17 cellular contexts compared by ENCODE assay signal in genomic region chr15:80596521-80596976, GRCh38.
DNase-seq lines count a peak whose midpoint lies in the region; ATAC-seq and TF ChIP-seq lines count a peak whose summit lies in the region.
"Had no signal": no experiment of that assay in that cellular context is flagged by ENCODE, and none has a peak within 500 bp of the region (broad histone marks: within the 10 kb centered on the region; RNA-seq: fewer than 3 reads in every experiment).

No MANE protein-coding gene starts in this region.

- no peaks in the 10 kb centered on the region for H3K4me1 ChIP-seq in endodermal cell (ENCODE audit: control insufficient read depth, insufficient read depth, low read length)

- no peak overlapping the region for H3K27ac ChIP-seq in endodermal cell (ENCODE audit: low read depth, low read length)

- H3K4me3 Mint-ChIP-seq in endodermal cell (no peak overlapping the region), immature natural killer cell (no peak overlapping the region)
- H3K4me3 Mint-ChIP-seq: activated naive CD8-positive, alpha-beta T cell; CD4-positive, CD25-positive, alpha-beta regulatory T cell; naive B cell; stimulated activated naive B cell treated with anti-CD40 and anti-IgM and Interleukin-4, amounts not matched to agents 10 μg/mL and 1 μg/mL and 100 μg/mL, for 72 hours had no signal

- H3K4me1 Mint-ChIP-seq in endodermal cell (no peaks in the 10 kb centered on the region), immature natural killer cell (no peaks in the 10 kb centered on the region)
- H3K4me1 Mint-ChIP-seq: CD4-positive, CD25-positive, alpha-beta regulatory T cell; naive B cell; stimulated activated naive B cell treated with anti-CD40 and anti-IgM and Interleukin-4, amounts not matched to agents 10 μg/mL and 1 μg/mL and 100 μg/mL, for 72 hours had no signal

- no peak overlapping the region for H3K27ac Mint-ChIP-seq in endodermal cell
- no peak overlapping the region for H3K27ac Mint-ChIP-seq in immature natural killer cell
- H3K27ac Mint-ChIP-seq: activated naive CD8-positive, alpha-beta T cell; CD4-positive, CD25-positive, alpha-beta regulatory T cell; naive B cell; stimulated activated naive B cell treated with anti-CD40 and anti-IgM and Interleukin-4, amounts not matched to agents 10 μg/mL and 1 μg/mL and 100 μg/mL, for 72 hours had no signal

- H3K36me3 Mint-ChIP-seq in endodermal cell (ENCODE audit: low read depth) (no peaks in the 10 kb centered on the region), immature natural killer cell (no peaks in the 10 kb centered on the region)
- H3K36me3 Mint-ChIP-seq: activated naive CD8-positive, alpha-beta T cell; CD4-positive, CD25-positive, alpha-beta regulatory T cell; naive B cell; stimulated activated naive B cell treated with anti-CD40 and anti-IgM and Interleukin-4, amounts not matched to agents 10 μg/mL and 1 μg/mL and 100 μg/mL, for 72 hours had no signal

- H3K27me3 Mint-ChIP-seq in endodermal cell (ENCODE audit: insufficient read depth) (peaks cover 3% of the 10 kb centered on the region), immature natural killer cell (ENCODE audit: low read depth in 3 of 3) (peaks cover 0 to 8% (median 5%) of the 10 kb centered on the region in 3 donors)

- no peak overlapping the region for H3K9ac ChIP-seq in endodermal cell (ENCODE audit: extremely low read depth, low read length, poor library complexity, severe bottlenecking)

- ATAC-seq in HG03025 (IDR thresholded peaks at IDR 0.05; ENCODE audit: low FRiP score, unreplicated experiment) = no peak
- no peak for ATAC-seq in HG03354 (IDR thresholded peaks at IDR 0.05; ENCODE audit: poor library complexity, severe bottlenecking, unreplicated experiment)
- ATAC-seq: sciatic nerve; stimulated activated naive B cell treated with anti-CD40 and anti-IgM and Interleukin-4, amounts not matched to agents 10 μg/mL and 1 μg/mL and 100 μg/mL, for 72 hours had no signal

- H3K27me3 ChIP-seq in endodermal cell (ENCODE audit: control insufficient read depth, insufficient read depth, low read length, poor library complexity, severe bottlenecking) = no peaks in the 10 kb centered on the region
- H3K27me3 ChIP-seq: thyroid gland had no signal

- no peaks in the 10 kb centered on the region for H3K36me3 ChIP-seq in endodermal cell (ENCODE audit: control insufficient read depth, insufficient read depth, low read length)
- H3K36me3 ChIP-seq: thyroid gland had no signal

- DNase-seq in Caki2 (ENCODE audit: low read depth) = peak; percentile 14
- peak; percentile 70 for DNase-seq in M059J (ENCODE audit: low read depth)
- peak; percentile 24 for DNase-seq in endodermal cell
- peak; percentile 44 for DNase-seq in islet precursor cell
- no peak for DNase-seq in AG20443 (ENCODE audit: low spot score)
- DNase-seq in immature natural killer cell = no peak
- DNase-seq: activated CD4-positive, CD25-positive, alpha-beta regulatory T cell treated with anti-CD3 and anti-CD28 coated beads, Interleukin-2, amount 50 U/mL, for 72 hours; CD4-positive, CD25-positive, alpha-beta regulatory T cell; erythroblast; naive B cell; OCI-M1; stimulated activated naive B cell treated with anti-CD40 and anti-IgM and Interleukin-4, amounts not matched to agents 10 μg/mL and 1 μg/mL and 100 μg/mL, for 72 hours had no signal

- WGBS in endodermal cell (ENCODE audit: insufficient coverage in 1 of 2, insufficient read length in 1 of 2), 2 experiments = 87 to 90% methylated on average over 5 to 7 of the region's 7 CpGs

- no peaks in the 10 kb centered on the region for H3K9me3 ChIP-seq in endodermal cell (ENCODE audit: control insufficient read depth, low read length)
- H3K9me3 ChIP-seq: thyroid gland had no signal

- H3K4me3 ChIP-seq in endodermal cell (ENCODE audit: low read length) = no peak overlapping the region
- H3K4me3 ChIP-seq: thyroid gland had no signal

- TF ChIP-seq CTCF in endodermal cell (conservative IDR thresholded peaks at IDR 0.05) = no peak

- H3K9me3 Mint-ChIP-seq in endodermal cell (peaks cover 1% of the 10 kb centered on the region), immature natural killer cell (no peaks in the 10 kb centered on the region)
- H3K9me3 Mint-ChIP-seq: stimulated activated naive B cell treated with anti-CD40 and anti-IgM and Interleukin-4, amounts not matched to agents 10 μg/mL and 1 μg/mL and 100 μg/mL, for 72 hours had no signal

- in situ Hi-C loops in Caki2 (cut with HindIII; ENCODE audit: low pct_unique_long_range_greater_than_20kb, low sequenced_read_pairs) = no loop called here

Comparison
In these comparisons a context has a peak if more than half of its experiments do, and no peak if none do; other contexts are left out.
1. DNase-seq: peak in Caki2 (single experiment), M059J (single experiment), endodermal cell (single experiment) and islet precursor cell (single experiment); none in AG20443 (single experiment) and immature natural killer cell (0 of 3).